ENCODE assay signal across 9 cellular contexts in genomic region chr2:12075603-12076002, GRCh38.
"Had no signal": no experiment of that assay in that cellular context is flagged by ENCODE, and none has a peak within 500 bp of the region (broad histone marks: within the 10 kb centered on the region; RNA-seq: fewer than 3 reads in every experiment).

No MANE protein-coding gene starts in this region.

- H3K4me2 ChIP-seq: KMS-11 had no signal

- H3K9ac ChIP-seq: KMS-11 had no signal

- H3K4me3 ChIP-seq: K562 had no signal

- ATAC-seq: HepG2, K562 had no signal

- DNase-seq: IMR-90, Karpas-422, KBM-7, KG1 had no signal

- FAIRE-seq: HepG2, HTR-8/SVneo, K562 had no signal

- H3K27ac ChIP-seq: HL-60, KMS-11 had no signal
